Comparison of ENCODE assay signal across 1 cellular context in the genomic region with DNA sequence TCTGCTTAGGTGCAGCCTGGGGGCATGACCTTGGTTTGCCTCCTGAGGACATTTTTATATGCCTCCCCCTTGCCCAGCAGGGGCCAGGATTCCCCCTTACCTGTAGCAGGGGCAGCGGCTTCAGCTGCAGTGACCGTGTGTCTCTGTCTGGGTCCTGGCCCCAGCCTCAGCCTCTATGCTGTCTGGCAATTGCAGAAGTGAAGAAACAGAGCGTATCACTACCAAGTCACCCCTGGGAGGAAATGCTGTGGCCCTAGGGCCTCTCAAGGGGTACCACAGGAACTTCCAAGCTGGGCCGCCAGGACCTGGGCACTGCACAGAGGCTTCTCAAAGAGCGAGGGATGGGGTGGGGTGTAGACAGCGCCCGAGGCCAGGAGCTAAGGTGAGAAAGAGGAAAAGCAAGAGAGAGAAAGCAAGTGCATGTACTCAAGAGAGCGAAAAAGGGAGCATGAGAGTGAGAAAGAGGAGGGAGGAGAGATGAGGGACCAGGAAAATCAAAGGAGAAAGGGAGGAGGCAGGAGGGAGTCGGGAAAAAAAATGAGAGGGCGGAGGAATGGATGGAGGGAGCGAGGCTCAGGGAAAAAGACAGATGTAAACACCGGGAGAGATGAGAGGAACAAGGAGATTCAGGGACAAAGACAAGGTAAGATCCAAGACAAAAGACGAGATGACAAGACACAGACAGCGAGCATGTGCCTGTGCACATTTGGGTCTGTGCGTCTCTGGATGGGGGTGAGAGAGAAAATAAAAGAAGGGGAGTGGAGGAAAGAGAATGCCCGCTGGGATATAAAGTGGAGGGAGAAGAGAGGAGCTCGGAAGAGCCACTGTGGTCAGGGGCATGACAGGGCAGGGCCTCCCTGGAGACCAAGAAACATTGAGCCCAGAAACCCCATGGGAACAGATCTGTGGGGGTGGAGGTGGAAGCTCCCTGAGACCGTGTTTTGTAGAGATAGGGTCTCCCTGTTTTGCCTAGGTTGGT.
TF ChIP-seq lines count a peak whose summit lies in the region.

A gene with protein sequence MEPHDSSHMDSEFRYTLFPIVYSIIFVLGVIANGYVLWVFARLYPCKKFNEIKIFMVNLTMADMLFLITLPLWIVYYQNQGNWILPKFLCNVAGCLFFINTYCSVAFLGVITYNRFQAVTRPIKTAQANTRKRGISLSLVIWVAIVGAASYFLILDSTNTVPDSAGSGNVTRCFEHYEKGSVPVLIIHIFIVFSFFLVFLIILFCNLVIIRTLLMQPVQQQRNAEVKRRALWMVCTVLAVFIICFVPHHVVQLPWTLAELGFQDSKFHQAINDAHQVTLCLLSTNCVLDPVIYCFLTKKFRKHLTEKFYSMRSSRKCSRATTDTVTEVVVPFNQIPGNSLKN (minus strand): TSS at position 199 of the 979 bp plus-strand sequence. CDS start 25,669 bp downstream, outside the sequence.

TF ChIP-seq in GM12878, 131 proteins besides CTCF, POLR2A, EP300 and RAD21 (continued from another document and continues in another):
- TF ChIP-seq RB1 (IDR thresholded peaks at IDR 0.05; ENCODE audit: borderline replicate concordance) = peak; percentile 88; the same call in 1 of the 2 replicates
- TF ChIP-seq, protein P1, sequence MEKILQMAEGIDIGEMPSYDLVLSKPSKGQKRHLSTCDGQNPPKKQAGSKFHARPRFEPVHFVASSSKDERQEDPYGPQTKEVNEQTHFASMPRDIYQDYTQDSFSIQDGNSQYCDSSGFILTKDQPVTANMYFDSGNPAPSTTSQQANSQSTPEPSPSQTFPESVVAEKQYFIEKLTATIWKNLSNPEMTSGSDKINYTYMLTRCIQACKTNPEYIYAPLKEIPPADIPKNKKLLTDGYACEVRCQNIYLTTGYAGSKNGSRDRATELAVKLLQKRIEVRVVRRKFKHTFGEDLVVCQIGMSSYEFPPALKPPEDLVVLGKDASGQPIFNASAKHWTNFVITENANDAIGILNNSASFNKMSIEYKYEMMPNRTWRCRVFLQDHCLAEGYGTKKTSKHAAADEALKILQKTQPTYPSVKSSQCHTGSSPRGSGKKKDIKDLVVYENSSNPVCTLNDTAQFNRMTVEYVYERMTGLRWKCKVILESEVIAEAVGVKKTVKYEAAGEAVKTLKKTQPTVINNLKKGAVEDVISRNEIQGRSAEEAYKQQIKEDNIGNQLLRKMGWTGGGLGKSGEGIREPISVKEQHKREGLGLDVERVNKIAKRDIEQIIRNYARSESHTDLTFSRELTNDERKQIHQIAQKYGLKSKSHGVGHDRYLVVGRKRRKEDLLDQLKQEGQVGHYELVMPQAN (conservative IDR thresholded peaks at IDR 0.05) = no peak; the same call in 1 of the 2 replicates
- TF ChIP-seq, protein P2, sequence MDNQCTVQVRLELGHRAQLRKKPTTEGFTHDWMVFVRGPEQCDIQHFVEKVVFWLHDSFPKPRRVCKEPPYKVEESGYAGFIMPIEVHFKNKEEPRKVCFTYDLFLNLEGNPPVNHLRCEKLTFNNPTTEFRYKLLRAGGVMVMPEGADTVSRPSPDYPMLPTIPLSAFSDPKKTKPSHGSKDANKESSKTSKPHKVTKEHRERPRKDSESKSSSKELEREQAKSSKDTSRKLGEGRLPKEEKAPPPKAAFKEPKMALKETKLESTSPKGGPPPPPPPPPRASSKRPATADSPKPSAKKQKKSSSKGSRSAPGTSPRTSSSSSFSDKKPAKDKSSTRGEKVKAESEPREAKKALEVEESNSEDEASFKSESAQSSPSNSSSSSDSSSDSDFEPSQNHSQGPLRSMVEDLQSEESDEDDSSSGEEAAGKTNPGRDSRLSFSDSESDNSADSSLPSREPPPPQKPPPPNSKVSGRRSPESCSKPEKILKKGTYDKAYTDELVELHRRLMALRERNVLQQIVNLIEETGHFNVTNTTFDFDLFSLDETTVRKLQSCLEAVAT (IDR thresholded peaks at IDR 0.05) = peak; percentile 96
- TF ChIP-seq RAD51 (IDR thresholded peaks at IDR 0.05) = no peak
- TF ChIP-seq RFX5 (IDR thresholded peaks at IDR 0.05; ENCODE audit: low read depth, low read length) = no peak
- no peak for TF ChIP-seq MTA3 (IDR thresholded peaks at IDR 0.05; ENCODE audit: borderline replicate concordance, low read length)
- TF ChIP-seq, protein P3, sequence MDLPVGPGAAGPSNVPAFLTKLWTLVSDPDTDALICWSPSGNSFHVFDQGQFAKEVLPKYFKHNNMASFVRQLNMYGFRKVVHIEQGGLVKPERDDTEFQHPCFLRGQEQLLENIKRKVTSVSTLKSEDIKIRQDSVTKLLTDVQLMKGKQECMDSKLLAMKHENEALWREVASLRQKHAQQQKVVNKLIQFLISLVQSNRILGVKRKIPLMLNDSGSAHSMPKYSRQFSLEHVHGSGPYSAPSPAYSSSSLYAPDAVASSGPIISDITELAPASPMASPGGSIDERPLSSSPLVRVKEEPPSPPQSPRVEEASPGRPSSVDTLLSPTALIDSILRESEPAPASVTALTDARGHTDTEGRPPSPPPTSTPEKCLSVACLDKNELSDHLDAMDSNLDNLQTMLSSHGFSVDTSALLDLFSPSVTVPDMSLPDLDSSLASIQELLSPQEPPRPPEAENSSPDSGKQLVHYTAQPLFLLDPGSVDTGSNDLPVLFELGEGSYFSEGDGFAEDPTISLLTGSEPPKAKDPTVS (IDR thresholded peaks at IDR 0.05; ENCODE audit: low read depth, low read length) = 0 out of 2 replicates have a peak, but pooled peaks have one; percentile 8
- no peak for TF ChIP-seq ZSCAN29 (IDR thresholded peaks at IDR 0.05)
- TF ChIP-seq, protein P4, sequence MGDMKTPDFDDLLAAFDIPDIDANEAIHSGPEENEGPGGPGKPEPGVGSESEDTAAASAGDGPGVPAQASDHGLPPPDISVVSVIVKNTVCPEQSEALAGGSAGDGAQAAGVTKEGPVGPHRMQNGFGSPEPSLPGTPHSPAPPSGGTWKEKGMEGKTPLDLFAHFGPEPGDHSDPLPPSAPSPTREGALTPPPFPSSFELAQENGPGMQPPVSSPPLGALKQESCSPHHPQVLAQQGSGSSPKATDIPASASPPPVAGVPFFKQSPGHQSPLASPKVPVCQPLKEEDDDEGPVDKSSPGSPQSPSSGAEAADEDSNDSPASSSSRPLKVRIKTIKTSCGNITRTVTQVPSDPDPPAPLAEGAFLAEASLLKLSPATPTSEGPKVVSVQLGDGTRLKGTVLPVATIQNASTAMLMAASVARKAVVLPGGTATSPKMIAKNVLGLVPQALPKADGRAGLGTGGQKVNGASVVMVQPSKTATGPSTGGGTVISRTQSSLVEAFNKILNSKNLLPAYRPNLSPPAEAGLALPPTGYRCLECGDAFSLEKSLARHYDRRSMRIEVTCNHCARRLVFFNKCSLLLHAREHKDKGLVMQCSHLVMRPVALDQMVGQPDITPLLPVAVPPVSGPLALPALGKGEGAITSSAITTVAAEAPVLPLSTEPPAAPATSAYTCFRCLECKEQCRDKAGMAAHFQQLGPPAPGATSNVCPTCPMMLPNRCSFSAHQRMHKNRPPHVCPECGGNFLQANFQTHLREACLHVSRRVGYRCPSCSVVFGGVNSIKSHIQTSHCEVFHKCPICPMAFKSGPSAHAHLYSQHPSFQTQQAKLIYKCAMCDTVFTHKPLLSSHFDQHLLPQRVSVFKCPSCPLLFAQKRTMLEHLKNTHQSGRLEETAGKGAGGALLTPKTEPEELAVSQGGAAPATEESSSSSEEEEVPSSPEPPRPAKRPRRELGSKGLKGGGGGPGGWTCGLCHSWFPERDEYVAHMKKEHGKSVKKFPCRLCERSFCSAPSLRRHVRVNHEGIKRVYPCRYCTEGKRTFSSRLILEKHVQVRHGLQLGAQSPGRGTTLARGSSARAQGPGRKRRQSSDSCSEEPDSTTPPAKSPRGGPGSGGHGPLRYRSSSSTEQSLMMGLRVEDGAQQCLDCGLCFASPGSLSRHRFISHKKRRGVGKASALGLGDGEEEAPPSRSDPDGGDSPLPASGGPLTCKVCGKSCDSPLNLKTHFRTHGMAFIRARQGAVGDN (IDR thresholded peaks at IDR 0.05) = peak; percentile 38
- TF ChIP-seq, protein P5, sequence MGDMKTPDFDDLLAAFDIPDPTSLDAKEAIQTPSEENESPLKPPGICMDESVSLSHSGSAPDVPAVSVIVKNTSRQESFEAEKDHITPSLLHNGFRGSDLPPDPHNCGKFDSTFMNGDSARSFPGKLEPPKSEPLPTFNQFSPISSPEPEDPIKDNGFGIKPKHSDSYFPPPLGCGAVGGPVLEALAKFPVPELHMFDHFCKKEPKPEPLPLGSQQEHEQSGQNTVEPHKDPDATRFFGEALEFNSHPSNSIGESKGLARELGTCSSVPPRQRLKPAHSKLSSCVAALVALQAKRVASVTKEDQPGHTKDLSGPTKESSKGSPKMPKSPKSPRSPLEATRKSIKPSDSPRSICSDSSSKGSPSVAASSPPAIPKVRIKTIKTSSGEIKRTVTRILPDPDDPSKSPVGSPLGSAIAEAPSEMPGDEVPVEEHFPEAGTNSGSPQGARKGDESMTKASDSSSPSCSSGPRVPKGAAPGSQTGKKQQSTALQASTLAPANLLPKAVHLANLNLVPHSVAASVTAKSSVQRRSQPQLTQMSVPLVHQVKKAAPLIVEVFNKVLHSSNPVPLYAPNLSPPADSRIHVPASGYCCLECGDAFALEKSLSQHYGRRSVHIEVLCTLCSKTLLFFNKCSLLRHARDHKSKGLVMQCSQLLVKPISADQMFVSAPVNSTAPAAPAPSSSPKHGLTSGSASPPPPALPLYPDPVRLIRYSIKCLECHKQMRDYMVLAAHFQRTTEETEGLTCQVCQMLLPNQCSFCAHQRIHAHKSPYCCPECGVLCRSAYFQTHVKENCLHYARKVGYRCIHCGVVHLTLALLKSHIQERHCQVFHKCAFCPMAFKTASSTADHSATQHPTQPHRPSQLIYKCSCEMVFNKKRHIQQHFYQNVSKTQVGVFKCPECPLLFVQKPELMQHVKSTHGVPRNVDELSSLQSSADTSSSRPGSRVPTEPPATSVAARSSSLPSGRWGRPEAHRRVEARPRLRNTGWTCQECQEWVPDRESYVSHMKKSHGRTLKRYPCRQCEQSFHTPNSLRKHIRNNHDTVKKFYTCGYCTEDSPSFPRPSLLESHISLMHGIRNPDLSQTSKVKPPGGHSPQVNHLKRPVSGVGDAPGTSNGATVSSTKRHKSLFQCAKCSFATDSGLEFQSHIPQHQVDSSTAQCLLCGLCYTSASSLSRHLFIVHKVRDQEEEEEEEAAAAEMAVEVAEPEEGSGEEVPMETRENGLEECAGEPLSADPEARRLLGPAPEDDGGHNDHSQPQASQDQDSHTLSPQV (IDR thresholded peaks at IDR 0.05) = no peak
- TF ChIP-seq CHD2 (IDR thresholded peaks at IDR 0.05; ENCODE audit: borderline replicate concordance, low read depth, low read length) = peak; percentile 38; the same call in 1 of the 2 replicates
- TF ChIP-seq IRF4 (IDR thresholded peaks at IDR 0.05; ENCODE audit: low read depth, low read length) = no peak
- peak in 1 of 2 experiments; percentile 52; a peak in 1 of 3 replicates for TF ChIP-seq EGR1 (IDR thresholded peaks at IDR 0.05; ENCODE audit: borderline replicate concordance in 1 of 2, low read depth in 2 of 2, low read length in 2 of 2)
- TF ChIP-seq, protein P6, sequence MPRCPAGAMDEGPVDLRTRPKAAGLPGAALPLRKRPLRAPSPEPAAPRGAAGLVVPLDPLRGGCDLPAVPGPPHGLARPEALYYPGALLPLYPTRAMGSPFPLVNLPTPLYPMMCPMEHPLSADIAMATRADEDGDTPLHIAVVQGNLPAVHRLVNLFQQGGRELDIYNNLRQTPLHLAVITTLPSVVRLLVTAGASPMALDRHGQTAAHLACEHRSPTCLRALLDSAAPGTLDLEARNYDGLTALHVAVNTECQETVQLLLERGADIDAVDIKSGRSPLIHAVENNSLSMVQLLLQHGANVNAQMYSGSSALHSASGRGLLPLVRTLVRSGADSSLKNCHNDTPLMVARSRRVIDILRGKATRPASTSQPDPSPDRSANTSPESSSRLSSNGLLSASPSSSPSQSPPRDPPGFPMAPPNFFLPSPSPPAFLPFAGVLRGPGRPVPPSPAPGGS (IDR thresholded peaks at IDR 0.05; ENCODE audit: borderline replicate concordance, insufficient read depth, low read depth, low read length, poor library complexity, severe bottlenecking) = peak; percentile 45
- peak; percentile 35; the same call in 1 of the 2 replicates for TF ChIP-seq SMAD5 (IDR thresholded peaks at IDR 0.05; ENCODE audit: low read depth)
- TF ChIP-seq SRF (IDR thresholded peaks at IDR 0.05; ENCODE audit: low read depth in 2 of 2, low read length in 2 of 2) = no peak
- no peak for TF ChIP-seq KAT2A (conservative IDR thresholded peaks at IDR 0.05; ENCODE audit: control insufficient read depth, low read depth, low read length)
- TF ChIP-seq SMARCA5 (IDR thresholded peaks at IDR 0.05) = peak; percentile 54; the same call in 1 of the 2 replicates
- no peak for TF ChIP-seq CREM (IDR thresholded peaks at IDR 0.05; ENCODE audit: low read depth)
- no peak for TF ChIP-seq EZH2 (IDR thresholded peaks at IDR 0.05; ENCODE audit: borderline replicate concordance, control insufficient read depth, low read depth, low read length)
- no peak for TF ChIP-seq TARDBP (IDR thresholded peaks at IDR 0.05; ENCODE audit: borderline replicate concordance)
- no peak for TF ChIP-seq KLF5 (IDR thresholded peaks at IDR 0.05; ENCODE audit: partially characterized antibody)
- peak; percentile 96 for TF ChIP-seq YBX1 (IDR thresholded peaks at IDR 0.05)
- peak; percentile 66 for TF ChIP-seq NR2F1 (conservative IDR thresholded peaks at IDR 0.05)
- TF ChIP-seq BACH1 (IDR thresholded peaks at IDR 0.05; ENCODE audit: borderline replicate concordance) = peak; percentile 58
- TF ChIP-seq, protein P7, sequence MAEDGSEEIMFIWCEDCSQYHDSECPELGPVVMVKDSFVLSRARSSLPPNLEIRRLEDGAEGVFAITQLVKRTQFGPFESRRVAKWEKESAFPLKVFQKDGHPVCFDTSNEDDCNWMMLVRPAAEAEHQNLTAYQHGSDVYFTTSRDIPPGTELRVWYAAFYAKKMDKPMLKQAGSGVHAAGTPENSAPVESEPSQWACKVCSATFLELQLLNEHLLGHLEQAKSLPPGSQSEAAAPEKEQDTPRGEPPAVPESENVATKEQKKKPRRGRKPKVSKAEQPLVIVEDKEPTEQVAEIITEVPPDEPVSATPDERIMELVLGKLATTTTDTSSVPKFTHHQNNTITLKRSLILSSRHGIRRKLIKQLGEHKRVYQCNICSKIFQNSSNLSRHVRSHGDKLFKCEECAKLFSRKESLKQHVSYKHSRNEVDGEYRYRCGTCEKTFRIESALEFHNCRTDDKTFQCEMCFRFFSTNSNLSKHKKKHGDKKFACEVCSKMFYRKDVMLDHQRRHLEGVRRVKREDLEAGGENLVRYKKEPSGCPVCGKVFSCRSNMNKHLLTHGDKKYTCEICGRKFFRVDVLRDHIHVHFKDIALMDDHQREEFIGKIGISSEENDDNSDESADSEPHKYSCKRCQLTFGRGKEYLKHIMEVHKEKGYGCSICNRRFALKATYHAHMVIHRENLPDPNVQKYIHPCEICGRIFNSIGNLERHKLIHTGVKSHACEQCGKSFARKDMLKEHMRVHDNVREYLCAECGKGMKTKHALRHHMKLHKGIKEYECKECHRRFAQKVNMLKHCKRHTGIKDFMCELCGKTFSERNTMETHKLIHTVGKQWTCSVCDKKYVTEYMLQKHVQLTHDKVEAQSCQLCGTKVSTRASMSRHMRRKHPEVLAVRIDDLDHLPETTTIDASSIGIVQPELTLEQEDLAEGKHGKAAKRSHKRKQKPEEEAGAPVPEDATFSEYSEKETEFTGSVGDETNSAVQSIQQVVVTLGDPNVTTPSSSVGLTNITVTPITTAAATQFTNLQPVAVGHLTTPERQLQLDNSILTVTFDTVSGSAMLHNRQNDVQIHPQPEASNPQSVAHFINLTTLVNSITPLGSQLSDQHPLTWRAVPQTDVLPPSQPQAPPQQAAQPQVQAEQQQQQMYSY (CRISPR knock-in tag; IDR thresholded peaks at IDR 0.05) = no peak
- peak; percentile 64; the same call in 1 of the 2 replicates for TF ChIP-seq TAF1 (IDR thresholded peaks at IDR 0.05; ENCODE audit: borderline replicate concordance, low read depth, low read length)
- TF ChIP-seq PAX5 (IDR thresholded peaks at IDR 0.05; ENCODE audit: borderline replicate concordance, low read depth, low read length) = peak; percentile 71; the same call in 1 of the 2 replicates
- TF ChIP-seq WRNIP1 (IDR thresholded peaks at IDR 0.05; ENCODE audit: borderline replicate concordance, low read depth, low read length) = peak; percentile 70; the same call in 1 of the 2 replicates
- TF ChIP-seq DPF2 (IDR thresholded peaks at IDR 0.05) = peak; percentile 80
- peak; percentile 15; the same call in 1 of the 3 replicates for TF ChIP-seq POU2F2 (IDR thresholded peaks at IDR 0.05; ENCODE audit: borderline replicate concordance, low read depth, low read length)
- peak; percentile 83 for TF ChIP-seq RUNX3 (IDR thresholded peaks at IDR 0.05; ENCODE audit: low read length)
